ENCODE assay signal across 8 cellular contexts in the genomic region with DNA sequence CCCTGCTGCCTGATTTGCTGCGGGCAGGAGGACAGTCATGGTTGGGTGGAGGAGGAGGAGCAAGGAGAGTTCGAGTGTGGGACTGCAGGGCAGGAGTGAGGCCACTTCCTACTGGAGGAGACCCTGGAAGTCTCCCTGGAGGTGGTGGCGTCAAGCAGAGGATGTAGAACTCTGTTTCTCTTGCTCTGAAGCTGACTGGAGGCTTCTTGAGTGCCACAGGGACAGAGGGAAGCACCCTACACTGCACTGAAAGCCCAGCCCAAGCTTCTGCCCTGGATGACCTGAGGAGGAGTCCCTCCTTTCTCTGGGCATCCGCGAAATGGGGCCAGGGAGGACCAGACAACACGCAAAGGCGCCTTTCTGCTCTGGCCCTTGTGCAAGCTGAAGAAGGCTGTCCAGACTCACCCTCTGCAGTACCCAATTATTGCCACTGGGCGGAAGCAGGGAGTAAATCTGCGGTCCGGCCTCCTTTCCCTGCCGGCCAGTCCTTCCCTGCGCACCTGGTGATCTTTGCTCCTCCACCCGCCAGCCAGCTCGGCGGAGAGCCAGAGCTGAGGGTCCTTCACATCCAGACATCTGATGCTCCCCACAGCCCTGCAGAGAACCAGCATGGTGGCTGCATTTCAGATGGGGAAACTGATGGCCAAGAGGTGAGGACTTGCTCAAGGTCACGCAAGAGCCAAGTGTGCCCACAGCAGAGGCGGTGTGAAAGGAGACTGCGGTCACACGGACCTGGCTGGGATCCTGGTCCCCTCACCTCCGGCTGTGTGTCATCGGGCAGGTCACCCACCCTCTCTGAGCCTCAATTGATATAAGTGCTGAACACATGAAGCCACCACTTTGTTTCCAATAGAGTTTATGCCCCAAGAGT.
DNase-seq lines count a peak whose midpoint lies in the region; ATAC-seq and TF ChIP-seq lines count a peak whose summit lies in the region.

No MANE protein-coding gene starts in this region.

- DNase-seq in AG04450 (ENCODE audit: low read depth, low spot score) (peak; percentile 6), MV-4-11 (lab: John Stamatoyannopoulos, UW) (peak; percentile 46), WERI-Rb-1 (peak; percentile 80), ecto neural progenitor cell (ENCODE audit: low spot score) (peak; percentile 84), lung microvascular endothelial cell (ENCODE audit: low read depth in 2 of 2) (peak; percentile 60 to 68)
- DNase-seq in stimulated activated naive B cell treated with anti-CD40 and anti-IgM and Interleukin-4, amounts not matched to agents 10 μg/mL and 1 μg/mL and 100 μg/mL, for 72 hours: peak; percentile 50

- no peak overlapping the region for H3K27ac Mint-ChIP-seq in stimulated activated naive B cell treated with anti-CD40 and anti-IgM and Interleukin-4, amounts not matched to agents 10 μg/mL and 1 μg/mL and 100 μg/mL, for 72 hours

- H3K9me3 ChIP-seq in AG04450 (ENCODE audit: control insufficient read depth, insufficient read depth, low read length) (no peaks in the 10 kb centered on the region), WERI-Rb-1 (ENCODE audit: severe bottlenecking) (no peaks in the 10 kb centered on the region)

- no peak overlapping the region for H3K4me3 Mint-ChIP-seq in stimulated activated naive B cell treated with anti-CD40 and anti-IgM and Interleukin-4, amounts not matched to agents 10 μg/mL and 1 μg/mL and 100 μg/mL, for 72 hours

- POLR2A ChIA-PET in AG04450 (lab: Yijun Ruan, JAX): interaction anchor here (0.6 kb wide), 1 partner anchor 14 kb away, joined by 3 read pairs; no protein-coding TSS in a partner anchor

- H3K36me3 ChIP-seq in WERI-Rb-1: no peaks in the 10 kb centered on the region

- no peak overlapping the region for H3K27ac ChIP-seq in AG04450 (ENCODE audit: low read depth, low read length)
- H3K27ac ChIP-seq in WERI-Rb-1: no peak overlapping the region

- H3K4me1 Mint-ChIP-seq in stimulated activated naive B cell treated with anti-CD40 and anti-IgM and Interleukin-4, amounts not matched to agents 10 μg/mL and 1 μg/mL and 100 μg/mL, for 72 hours: peaks cover 0 to 3% of the 10 kb centered on the region in 2 donors

- no peak overlapping the region for H3K4me3 ChIP-seq in AG04450 (ENCODE audit: low read depth, low read length)
- H3K4me3 ChIP-seq in WERI-Rb-1 (ENCODE audit: low read depth, low read length): no peak overlapping the region

- H3K27me3 Mint-ChIP-seq in stimulated activated naive B cell treated with anti-CD40 and anti-IgM and Interleukin-4, amounts not matched to agents 10 μg/mL and 1 μg/mL and 100 μg/mL, for 72 hours: peaks cover 10 to 12% of the 10 kb centered on the region in 2 donors

- peak; percentile 75 for TF ChIP-seq CTCF in AG04450 (IDR thresholded peaks at IDR 0.05; ENCODE audit: low read depth, low read length)
- peak; percentile 92 for TF ChIP-seq CTCF in GM12874 (IDR thresholded peaks at IDR 0.05; ENCODE audit: insufficient read depth, low read depth, low read length)
- TF ChIP-seq CTCF in WERI-Rb-1 (IDR thresholded peaks at IDR 0.05; ENCODE audit: low read depth, low read length): peak; percentile 87

- no peaks in the 10 kb centered on the region for H3K9me3 Mint-ChIP-seq in stimulated activated naive B cell treated with anti-CD40 and anti-IgM and Interleukin-4, amounts not matched to agents 10 μg/mL and 1 μg/mL and 100 μg/mL, for 72 hours

- H3K36me3 Mint-ChIP-seq in stimulated activated naive B cell treated with anti-CD40 and anti-IgM and Interleukin-4, amounts not matched to agents 10 μg/mL and 1 μg/mL and 100 μg/mL, for 72 hours: no peaks in the 10 kb centered on the region

- CTCF ChIA-PET in AG04450 (lab: Charles Lee): interaction anchor here (0.7 to 1.3 kb wide), 3 partner anchors 11 to 18 kb away, joined by 3 to 5 read pairs (median 4); no protein-coding TSS in a partner anchor

- ATAC-seq in stimulated activated naive B cell treated with anti-CD40 and anti-IgM and Interleukin-4, amounts not matched to agents 10 μg/mL and 1 μg/mL and 100 μg/mL, for 72 hours (replicated peaks): peak; percentile 52 to 62
- no peak for ATAC-seq in HG03097 (IDR thresholded peaks at IDR 0.05; ENCODE audit: low FRiP score, unreplicated experiment)

- peaks cover 6% of the 10 kb centered on the region for H3K27me3 ChIP-seq in AG04450 (ENCODE audit: control insufficient read depth, insufficient read depth, low read length)
- no peaks in the 10 kb centered on the region for H3K27me3 ChIP-seq in WERI-Rb-1 (ENCODE audit: insufficient read depth, low read depth, severe bottlenecking)

Comparison
In these comparisons a context has a peak if more than half of its experiments do, and no peak if none do; other contexts are left out.
1. DNase-seq: peak in every context shown above with its lines; median percentile 84 in ecto neural progenitor cell; 80 in WERI-Rb-1; 64 in lung microvascular endothelial cell; 50 in stimulated activated naive B cell treated with anti-CD40 and anti-IgM and Interleukin-4, amounts not matched to agents 10 μg/mL and 1 μg/mL and 100 μg/mL, for 72 hours; 46 in MV-4-11; 6 in AG04450.